ENCODE assay signal across 8 cellular contexts in genomic region chr4:163665521-163666334, GRCh38.
DNase-seq lines count a peak whose midpoint lies in the region; ATAC-seq and TF ChIP-seq lines count a peak whose summit lies in the region.
"Had no signal": no experiment of that assay in that cellular context is flagged by ENCODE, and none has a peak within 500 bp of the region (broad histone marks: within the 10 kb centered on the region; RNA-seq: fewer than 3 reads in every experiment).

No MANE protein-coding gene starts in this region.

- H3K4me1 ChIP-seq in OCI-LY7 (ENCODE audit: insufficient read depth, low read length, poor library complexity, severe bottlenecking) = peaks cover 66% of the 10 kb centered on the region

- H3K9me3 Mint-ChIP-seq in stimulated activated naive CD8-positive, alpha-beta T cell treated with anti-CD3 and anti-CD28 coated beads, Interleukin-15, Interleukin-2, amounts not matched to agents 100 ng/mL and 50 ng/mL, for 24 hours = no peaks in the 10 kb centered on the region

- peak overlapping the region; percentile 99 for H3K27ac ChIP-seq in OCI-LY7 (ENCODE audit: low read depth, low read length, poor library complexity, severe bottlenecking)

- peak overlapping the region; percentile 99 for H2AFZ ChIP-seq in OCI-LY7 (ENCODE audit: low read length)

- DNase-seq in OCI-LY7 (ENCODE audit: low spot score) = peak; percentile 68
- DNase-seq in NCI-H82 treated with DMSO at 0.1 percent for 48 hours (lab: John Stamatoyannopoulos, UW; ENCODE audit: unreplicated experiment) = no peak
- DNase-seq in HUDEP-2 (lab: John Stamatoyannopoulos, UW; ENCODE audit: unreplicated experiment in 76 of 76) = no peak
- no peak for DNase-seq in C1 segment of cervical spinal cord (lab: John Stamatoyannopoulos, UW)
- DNase-seq: immature natural killer cell had no signal

- H3K36me3 ChIP-seq in OCI-LY7 (ENCODE audit: insufficient read depth, low read length) = no peaks in the 10 kb centered on the region

- H3K36me3 Mint-ChIP-seq in stimulated activated naive CD8-positive, alpha-beta T cell treated with anti-CD3 and anti-CD28 coated beads, Interleukin-15, Interleukin-2, amounts not matched to agents 100 ng/mL and 50 ng/mL, for 24 hours (ENCODE audit: low read depth) = no peaks in the 10 kb centered on the region
- H3K36me3 Mint-ChIP-seq: immature natural killer cell had no signal

- ATAC-seq in GM19351 (IDR thresholded peaks at IDR 0.05; ENCODE audit: unreplicated experiment) (peak; percentile 38), HG02870 (IDR thresholded peaks at IDR 0.05; ENCODE audit: unreplicated experiment) (peak; percentile 36)

- H4K20me1 ChIP-seq in OCI-LY7 (ENCODE audit: insufficient read depth, low read length) = no peaks in the 10 kb centered on the region

- peak overlapping the region; percentile 44 for H3K4me3 ChIP-seq in OCI-LY7 (ENCODE audit: low read depth, low read length, poor library complexity, severe bottlenecking)

- no TSS peak for BruUV-seq in OCI-LY7 (replicated peaks; lab: Mats Ljungman, UMichigan)

- H3K79me2 ChIP-seq in OCI-LY7 (ENCODE audit: insufficient read depth, low read depth, low read length) = no peaks in the 10 kb centered on the region

- H3K4me1 Mint-ChIP-seq in stimulated activated naive CD8-positive, alpha-beta T cell treated with anti-CD3 and anti-CD28 coated beads, Interleukin-15, Interleukin-2, amounts not matched to agents 100 ng/mL and 50 ng/mL, for 24 hours (ENCODE audit: low read depth) = peaks cover 48% of the 10 kb centered on the region

- peak overlapping the region; percentile 24 for H3K27ac Mint-ChIP-seq in stimulated activated naive CD8-positive, alpha-beta T cell treated with anti-CD3 and anti-CD28 coated beads, Interleukin-15, Interleukin-2, amounts not matched to agents 100 ng/mL and 50 ng/mL, for 24 hours
- H3K27ac Mint-ChIP-seq: immature natural killer cell had no signal

- H3K9me2 ChIP-seq in OCI-LY7 (ENCODE audit: insufficient read depth, low read length) = no peaks in the 10 kb centered on the region

- TF ChIP-seq CTCF in OCI-LY7 (conservative IDR thresholded peaks at IDR 0.05; ENCODE audit: low read length) = peak; percentile 82

- H3K4me2 ChIP-seq in OCI-LY7 (ENCODE audit: low read length) = peak overlapping the region; percentile 77

- intact Hi-C loops in OCI-LY7 (cut with micrococcal nuclease; ENCODE audit: unreplicated experiment) = loop anchor here (1.0 to 10.0 kb wide), 3 partner anchors 109 to 1289 kb away; partner anchors contain the start of gene NAF1

- CTCF ChIA-PET in OCI-LY7 (lab: Charles Lee; ENCODE audit: unreplicated experiment) = interaction anchor here (1.4 kb wide), 1 partner anchor 73 kb away, joined by 3 read pairs; no protein-coding TSS in a partner anchor

- no peak overlapping the region for H3K4me3 Mint-ChIP-seq in stimulated activated naive CD8-positive, alpha-beta T cell treated with anti-CD3 and anti-CD28 coated beads, Interleukin-15, Interleukin-2, amounts not matched to agents 100 ng/mL and 50 ng/mL, for 24 hours

- no peaks in the 10 kb centered on the region for H3K9me3 ChIP-seq in OCI-LY7 (ENCODE audit: low read length)

- no peaks in the 10 kb centered on the region for H3K27me3 Mint-ChIP-seq in stimulated activated naive CD8-positive, alpha-beta T cell treated with anti-CD3 and anti-CD28 coated beads, Interleukin-15, Interleukin-2, amounts not matched to agents 100 ng/mL and 50 ng/mL, for 24 hours

- POLR2A ChIA-PET in OCI-LY7 (lab: Charles Lee) = interaction anchor here (0.7 to 9.5 kb wide), 18 partner anchors 9 to 173 kb away, joined by 3 to 220 read pairs (median 4); partner anchors contain the start of gene TMA16
